In the genomic region with DNA sequence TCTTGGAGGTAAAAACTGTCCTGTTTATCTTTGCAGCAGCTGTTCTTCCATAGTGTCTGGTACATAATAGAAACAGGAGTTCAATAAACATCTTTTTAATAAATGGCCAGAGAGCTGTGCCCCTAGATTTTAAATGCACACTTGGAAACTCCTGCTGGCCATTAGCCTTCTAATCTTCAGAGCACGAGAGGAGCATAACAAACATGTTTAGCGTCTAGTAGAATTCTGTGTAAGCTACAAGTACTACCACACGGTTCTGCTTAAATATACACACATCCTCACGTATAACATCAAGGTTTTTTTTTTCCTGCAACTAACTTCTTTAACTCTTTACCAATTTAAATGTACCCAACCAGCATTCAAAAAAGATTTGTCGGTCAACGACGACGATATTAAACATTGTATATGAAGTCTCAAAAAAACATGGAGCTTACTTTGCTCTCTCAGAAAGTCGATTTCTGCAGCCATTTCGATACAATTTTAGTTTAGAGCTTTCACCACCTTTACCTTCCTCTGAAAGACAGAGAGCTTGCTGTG, we compare ENCODE assay signal across 8 cellular contexts. TPM values are rescaled to one million over a fixed set of nuclear protein-coding genes. Genes with fewer than 3 reads are reported as not detected.
A peak's percentile ranks its signal among the peaks of the same experiment; 100 is the strongest.
DNase-seq lines count a peak whose midpoint lies in the region; ATAC-seq and TF ChIP-seq lines count a peak whose summit lies in the region.

No MANE protein-coding gene starts in this region.

- POLR2A ChIA-PET in HEK293 (lab: Yijun Ruan, JAX): interaction anchor here (1.4 kb wide), 1 partner anchor 281 kb away, joined by 4 read pairs; no protein-coding TSS in a partner anchor
- POLR2A ChIA-PET in activated CD8-positive, alpha-beta T cell treated with anti-CD3 and anti-CD28 coated beads for 36 hours (lab: Charles Lee): interaction anchor here (0.9 to 2.4 kb wide), 7 partner anchors 10 to 281 kb away, joined by 3 to 12 read pairs (median 3); no protein-coding TSS in a partner anchor

- H3K9me3 Mint-ChIP-seq in activated CD8-positive, alpha-beta T cell treated with anti-CD3 and anti-CD28 coated beads for 36 hours: no peaks in the 10 kb centered on the region

- H3K9ac ChIP-seq in subcutaneous abdominal adipose tissue (ENCODE audit: low read length in 5 of 5): peak overlapping the region; percentile 61 to 98 (median 90)

- peak overlapping the region; percentile 89 for H3K27ac ChIP-seq in HEK293 (ENCODE audit: extremely low read depth, low read depth, low read length)
- peak overlapping the region; percentile 85 for H3K27ac ChIP-seq in VCaP
- peak overlapping the region; percentile 96 for H3K27ac ChIP-seq in subcutaneous abdominal adipose tissue (ENCODE audit: low read depth, low read length)

- no peak for TF ChIP-seq CTCF in HEK293 (tag by site-specific recombination; IDR thresholded peaks at IDR 0.05)
- TF ChIP-seq CTCF in VCaP (conservative IDR thresholded peaks at IDR 0.05): no peak
- no peak for TF ChIP-seq CTCF in activated CD8-positive, alpha-beta T cell treated with anti-CD3 and anti-CD28 coated beads for 36 hours (IDR thresholded peaks at IDR 0.05)

- H3K27me3 Mint-ChIP-seq in activated CD8-positive, alpha-beta T cell treated with anti-CD3 and anti-CD28 coated beads for 36 hours: no peaks in the 10 kb centered on the region

- CTCF ChIA-PET in HEK293 (lab: Yijun Ruan, JAX): interaction anchor here (0.7 kb wide), 1 partner anchor 596 kb away, joined by 3 read pairs; no protein-coding TSS in a partner anchor
- CTCF ChIA-PET in activated CD8-positive, alpha-beta T cell treated with anti-CD3 and anti-CD28 coated beads for 36 hours (lab: Charles Lee): interaction anchor here (0.7 to 2.1 kb wide), 3 partner anchors 12 to 167 kb away, joined by 3 to 10 read pairs (median 3); no protein-coding TSS in a partner anchor

- no peak overlapping the region for H3K27ac Mint-ChIP-seq in activated CD8-positive, alpha-beta T cell treated with anti-CD3 and anti-CD28 coated beads for 36 hours

- H3K4me3 ChIP-seq in HEK293 (ENCODE audit: low read depth, low read length) (peak overlapping the region; percentile 88), iPS-11a (ENCODE audit: low read depth, low read length) (peak overlapping the region; percentile 78), subcutaneous abdominal adipose tissue (ENCODE audit: low read depth in 1 of 5, low read length in 5 of 5) (peak overlapping the region; percentile 66 to 95 (median 80))

- H3K36me3 ChIP-seq in HEK293 (ENCODE audit: control insufficient read depth in 2 of 2, insufficient read depth in 1 of 2, low read length in 2 of 2): no peaks in the 10 kb centered on the region
- H3K36me3 ChIP-seq in subcutaneous abdominal adipose tissue (ENCODE audit: control insufficient read depth in 5 of 5, insufficient read depth in 5 of 5, low read length in 5 of 5): no peaks in the 10 kb centered on the region

- H3K36me3 Mint-ChIP-seq in activated CD8-positive, alpha-beta T cell treated with anti-CD3 and anti-CD28 coated beads for 36 hours (ENCODE audit: low read depth): peaks cover 2% of the 10 kb centered on the region

- peaks cover 36% of the 10 kb centered on the region for H3K4me1 Mint-ChIP-seq in activated CD8-positive, alpha-beta T cell treated with anti-CD3 and anti-CD28 coated beads for 36 hours (ENCODE audit: low read depth)

- DNase-seq in mucosa of gallbladder (ENCODE audit: low spot score): no peak
- no peak for DNase-seq in activated CD8-positive, alpha-beta T cell treated with anti-CD3 and anti-CD28 coated beads for 36 hours
- DNase-seq in activated CD8-positive, alpha-beta memory T cell treated with anti-CD3 and anti-CD28 coated beads for 24 hours: no peak

- no peak for ATAC-seq in activated CD8-positive, alpha-beta T cell treated with anti-CD3 and anti-CD28 coated beads for 36 hours
- ATAC-seq in HG02852 (IDR thresholded peaks at IDR 0.05; ENCODE audit: unreplicated experiment): no peak

- H3K9me3 ChIP-seq in HEK293 (ENCODE audit: control insufficient read depth, insufficient read depth, low read depth, low read length): no peaks in the 10 kb centered on the region
- H3K9me3 ChIP-seq in subcutaneous abdominal adipose tissue (ENCODE audit: control insufficient read depth in 5 of 5, low read length in 5 of 5): no peaks in the 10 kb centered on the region

- intact Hi-C loops in activated CD8-positive, alpha-beta T cell treated with anti-CD3 and anti-CD28 coated beads for 36 hours (cut with micrococcal nuclease): loop anchor here (10.0 kb wide), 3 partner anchors 278 to 1128 kb away; a partner anchor contains a TSS

- no peak overlapping the region for H3K4me3 Mint-ChIP-seq in activated CD8-positive, alpha-beta T cell treated with anti-CD3 and anti-CD28 coated beads for 36 hours

- H3K4me1 ChIP-seq in HEK293 (ENCODE audit: control insufficient read depth, insufficient read depth, low read length) (no peaks in the 10 kb centered on the region), subcutaneous abdominal adipose tissue (ENCODE audit: control insufficient read depth in 5 of 5, insufficient read depth in 5 of 5, low read length in 5 of 5) (peaks cover 5 to 25% (median 17%) of the 10 kb centered on the region in 5 donors)

- H3K27me3 ChIP-seq in subcutaneous abdominal adipose tissue (ENCODE audit: control insufficient read depth in 5 of 5, insufficient read depth in 4 of 5, low read length in 5 of 5): no peaks in the 10 kb centered on the region

TF ChIP-seq in HEK293, 187 proteins besides CTCF, POLR2A, EP300 and RAD21 (continues in another document):
- no peak for TF ChIP-seq ZNF211 (tag by site-specific recombination; IDR thresholded peaks at IDR 0.05; ENCODE audit: low read depth)
- TF ChIP-seq, protein P1, sequence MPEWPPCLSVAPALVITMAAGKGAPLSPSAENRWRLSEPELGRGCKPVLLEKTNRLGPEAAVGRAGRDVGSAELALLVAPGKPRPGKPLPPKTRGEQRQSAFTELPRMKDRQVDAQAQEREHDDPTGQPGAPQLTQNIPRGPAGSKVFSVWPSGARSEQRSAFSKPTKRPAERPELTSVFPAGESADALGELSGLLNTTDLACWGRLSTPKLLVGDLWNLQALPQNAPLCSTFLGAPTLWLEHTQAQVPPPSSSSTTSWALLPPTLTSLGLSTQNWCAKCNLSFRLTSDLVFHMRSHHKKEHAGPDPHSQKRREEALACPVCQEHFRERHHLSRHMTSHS (tag by site-specific recombination; IDR thresholded peaks at IDR 0.05): no peak
- no peak for TF ChIP-seq REPIN1 (tag by site-specific recombination; IDR thresholded peaks at IDR 0.05; ENCODE audit: low read depth)
- TF ChIP-seq ZNF19 (tag by site-specific recombination; IDR thresholded peaks at IDR 0.05; ENCODE audit: low read depth): no peak
- no peak for TF ChIP-seq GFI1B (tag by site-specific recombination; IDR thresholded peaks at IDR 0.05)
- no peak for TF ChIP-seq KLF1 (tag by site-specific recombination; IDR thresholded peaks at IDR 0.05)
- TF ChIP-seq ZNF571 (tag by site-specific recombination; IDR thresholded peaks at IDR 0.05): no peak
- no peak for TF ChIP-seq ZFP69B (tag by site-specific recombination; IDR thresholded peaks at IDR 0.05)
- no peak for TF ChIP-seq ZNF530 (tag by site-specific recombination; IDR thresholded peaks at IDR 0.05; ENCODE audit: low read depth)
- TF ChIP-seq TRIM28 (IDR thresholded peaks at IDR 0.05; ENCODE audit: borderline replicate concordance, low read length): no peak
- TF ChIP-seq, protein P2, sequence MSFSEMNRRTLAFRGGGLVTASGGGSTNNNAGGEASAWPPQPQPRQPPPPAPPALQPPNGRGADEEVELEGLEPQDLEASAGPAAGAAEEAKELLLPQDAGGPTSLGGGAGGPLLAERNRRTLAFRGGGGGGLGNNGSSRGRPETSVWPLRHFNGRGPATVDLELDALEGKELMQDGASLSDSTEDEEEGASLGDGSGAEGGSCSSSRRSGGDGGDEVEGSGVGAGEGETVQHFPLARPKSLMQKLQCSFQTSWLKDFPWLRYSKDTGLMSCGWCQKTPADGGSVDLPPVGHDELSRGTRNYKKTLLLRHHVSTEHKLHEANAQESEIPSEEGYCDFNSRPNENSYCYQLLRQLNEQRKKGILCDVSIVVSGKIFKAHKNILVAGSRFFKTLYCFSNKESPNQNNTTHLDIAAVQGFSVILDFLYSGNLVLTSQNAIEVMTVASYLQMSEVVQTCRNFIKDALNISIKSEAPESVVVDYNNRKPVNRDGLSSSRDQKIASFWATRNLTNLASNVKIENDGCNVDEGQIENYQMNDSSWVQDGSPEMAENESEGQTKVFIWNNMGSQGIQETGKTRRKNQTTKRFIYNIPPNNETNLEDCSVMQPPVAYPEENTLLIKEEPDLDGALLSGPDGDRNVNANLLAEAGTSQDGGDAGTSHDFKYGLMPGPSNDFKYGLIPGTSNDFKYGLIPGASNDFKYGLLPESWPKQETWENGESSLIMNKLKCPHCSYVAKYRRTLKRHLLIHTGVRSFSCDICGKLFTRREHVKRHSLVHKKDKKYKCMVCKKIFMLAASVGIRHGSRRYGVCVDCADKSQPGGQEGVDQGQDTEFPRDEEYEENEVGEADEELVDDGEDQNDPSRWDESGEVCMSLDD (tag by site-specific recombination; IDR thresholded peaks at IDR 0.05): no peak

RNA-seq across cellular contexts. Expression of a gene that starts 0.6 kb away (rescaled TPM):
- 11.7 TPM for total RNA-seq in mucosa of gallbladder
- 10 to 100 TPM; 18.5 to 19.7 TPM for total RNA-seq in activated CD8-positive, alpha-beta T cell treated with anti-CD3 and anti-CD28 coated beads for 36 hours

RNA-seq across cellular contexts. Expression of a gene that starts 3.2 kb away (rescaled TPM):
- total RNA-seq in mucosa of gallbladder: 14.9 TPM
- total RNA-seq in activated CD8-positive, alpha-beta T cell treated with anti-CD3 and anti-CD28 coated beads for 36 hours: 10 to 100 TPM; 15.0 to 15.6 TPM
